In genomic region chr2:120914839-120915521, GRCh38 we compare ENCODE assay signal across 9 cellular contexts.
DNase-seq lines count a peak whose midpoint lies in the region; ATAC-seq and TF ChIP-seq lines count a peak whose summit lies in the region.
"Had no signal": no experiment of that assay in that cellular context is flagged by ENCODE, and none has a peak within 500 bp of the region (broad histone marks: within the 10 kb centered on the region; RNA-seq: fewer than 3 reads in every experiment).

No MANE protein-coding gene starts in this region.

- H3K4ac ChIP-seq in H9 (ENCODE audit: low read depth, low read length) = no peak overlapping the region

- H3T11ph ChIP-seq in H9 (ENCODE audit: low read length) = no peak overlapping the region

- H2BK120ac ChIP-seq in H9 (ENCODE audit: low read depth, low read length, poor library complexity, severe bottlenecking) = no peak overlapping the region

- peaks cover 24 to 30% of the 10 kb centered on the region in 2 experiments for H3K4me1 Mint-ChIP-seq in H9
- H3K4me1 Mint-ChIP-seq in naive thymus-derived CD8-positive, alpha-beta T cell = no peaks in the 10 kb centered on the region

- no peaks in the 10 kb centered on the region for H3K9me3 Mint-ChIP-seq in H9
- H3K9me3 Mint-ChIP-seq in naive thymus-derived CD8-positive, alpha-beta T cell = no peaks in the 10 kb centered on the region

- H2AK5ac ChIP-seq in H9 (ENCODE audit: insufficient read length, low read length) = no peak overlapping the region

- H3K79me2 ChIP-seq in H9 (ENCODE audit: insufficient read depth, low read length) = no peaks in the 10 kb centered on the region

- DNase-seq in H9 = no peak
- peak; percentile 46 for DNase-seq in astrocyte of the cerebellum (ENCODE audit: low read depth)
- peak; percentile 91 for DNase-seq in left ventricle myocardium superior
- no peak for DNase-seq in pons (ENCODE audit: low spot score)
- no peak for DNase-seq in naive thymus-derived CD8-positive, alpha-beta T cell
- no peak for DNase-seq in stimulated activated CD4-positive, alpha-beta T cell treated with anti-CD3 and anti-CD28 coated beads, Interleukin-4, amount 100 ng/mL, for 4 hours
- DNase-seq: WERI-Rb-1 had no signal

- intact Hi-C loops in left ventricle myocardium superior (cut with micrococcal nuclease) = no loop called here

- H3K9me3 ChIP-seq in H9 (ENCODE audit: control insufficient read depth, low read depth, low read length) = no peaks in the 10 kb centered on the region
- H3K9me3 ChIP-seq in skeletal muscle satellite cell (replicated peaks; ENCODE audit: low read length) = no peaks in the 10 kb centered on the region

- H3K36me3 ChIP-seq in skeletal muscle satellite cell (ENCODE audit: insufficient read depth, low read length) = no peaks in the 10 kb centered on the region
- H3K36me3 ChIP-seq: WERI-Rb-1 had no signal

- no peak overlapping the region for H4K91ac ChIP-seq in H9 (ENCODE audit: insufficient read length, low read depth, low read length)

- H3K79me1 ChIP-seq in H9 (ENCODE audit: insufficient read depth, low read depth, low read length, poor library complexity, severe bottlenecking) = no peaks in the 10 kb centered on the region

- no peak overlapping the region for H3K23ac ChIP-seq in H9 (ENCODE audit: insufficient read length, low read depth, low read length)

- H3K23me2 ChIP-seq in H9 (ENCODE audit: insufficient read length, low read depth, low read length, poor library complexity, severe bottlenecking) = no peaks in the 10 kb centered on the region

- H2BK5ac ChIP-seq in H9 (ENCODE audit: insufficient read length, low read length) = no peak overlapping the region

- no peak overlapping the region for H3K9ac ChIP-seq in H9 (ENCODE audit: extremely low read depth, insufficient read length, low read length)
- H3K9ac ChIP-seq in skeletal muscle satellite cell (ENCODE audit: low read depth, low read length) = peak overlapping the region; percentile 66

- no peak overlapping the region for H3K4me3 Mint-ChIP-seq in H9
- H3K4me3 Mint-ChIP-seq in naive thymus-derived CD8-positive, alpha-beta T cell = no peak overlapping the region

- H3K4me1 ChIP-seq in H9 (ENCODE audit: insufficient read depth, low read length) = peaks cover 8% of the 10 kb centered on the region
- H3K4me1 ChIP-seq in skeletal muscle satellite cell (ENCODE audit: control insufficient read depth, insufficient read depth, low read length) = peaks cover 86% of the 10 kb centered on the region

- H4K5ac ChIP-seq in H9 (ENCODE audit: insufficient read length, low read depth, low read length) = no peak overlapping the region

- H2BK20ac ChIP-seq in H9 (ENCODE audit: low read depth, low read length, poor library complexity, severe bottlenecking) = no peak overlapping the region

- no peak overlapping the region for H2AFZ ChIP-seq in H9 (ENCODE audit: low read length)

- no peak overlapping the region for H3K56ac ChIP-seq in H9 (ENCODE audit: insufficient read length, low read depth, low read length)

- H3K27me3 Mint-ChIP-seq in H9 (ENCODE audit: low read depth) = no peaks in the 10 kb centered on the region; the same call in 1 of the 2 replicates
- peaks cover 0 to 3% (median 0%) of the 10 kb centered on the region in 5 donors for H3K27me3 Mint-ChIP-seq in naive thymus-derived CD8-positive, alpha-beta T cell

- POLR2A ChIA-PET in naive thymus-derived CD8-positive, alpha-beta T cell (lab: Charles Lee) = no interaction called here

- H3K4me3 ChIP-seq in astrocyte of the cerebellum (ENCODE audit: low read depth, low read length) (no peak overlapping the region), skeletal muscle satellite cell (ENCODE audit: low read length) (peak overlapping the region; percentile 28)

- ATAC-seq in left ventricle myocardium superior = peak; percentile 89
- no peak for ATAC-seq in GM21717 (IDR thresholded peaks at IDR 0.05; ENCODE audit: unreplicated experiment)
- no peak for ATAC-seq in naive thymus-derived CD8-positive, alpha-beta T cell

- no peak overlapping the region for H3K27ac ChIP-seq in H9 (ENCODE audit: insufficient read length, low read depth, low read length)
- H3K27ac ChIP-seq: WERI-Rb-1 had no signal

- no peak for TF ChIP-seq CTCF in H9 (conservative IDR thresholded peaks at IDR 0.05)
- no peak for TF ChIP-seq CTCF in astrocyte of the cerebellum (IDR thresholded peaks at IDR 0.05; ENCODE audit: low read depth, low read length, missing control alignments)

- H3K36me3 Mint-ChIP-seq in H9 (ENCODE audit: insufficient read depth in 1 of 3, low read depth in 3 of 3) = no peaks in the 10 kb centered on the region; a peak in 2 of 7 replicates
- H3K36me3 Mint-ChIP-seq in naive thymus-derived CD8-positive, alpha-beta T cell = no peaks in the 10 kb centered on the region

- H4K8ac ChIP-seq in H9 (replicated peaks; ENCODE audit: insufficient read length, low read depth, low read length) = no peak overlapping the region

- no peak overlapping the region for H3K4me2 ChIP-seq in H9 (ENCODE audit: insufficient read depth, insufficient read length, low read length)
- H3K4me2 ChIP-seq in skeletal muscle satellite cell (ENCODE audit: low read length) = peak overlapping the region; percentile 56

- WGBS in H9 (ENCODE audit: extremely low coverage, insufficient read length, low lambda C conversion rate) = no CpG with 5 or more reads among the region's 17 CpGs

- peak overlapping the region in 1 of 3 experiments; percentile 44; a peak in 1 of 7 replicates for H3K27ac Mint-ChIP-seq in H9
- H3K27ac Mint-ChIP-seq in naive thymus-derived CD8-positive, alpha-beta T cell = no peak overlapping the region

- H2BK15ac ChIP-seq in H9 (ENCODE audit: low read depth, low read length) = no peak overlapping the region

- peak overlapping the region; percentile 30 for H3K18ac ChIP-seq in H9 (ENCODE audit: insufficient read length, low read depth, low read length)

- in situ Hi-C loops in astrocyte of the cerebellum (cut with HindIII; ENCODE audit: low sequenced_read_pairs) = no loop called here

- H3K14ac ChIP-seq in H9 (ENCODE audit: insufficient read depth, low read length) = peak overlapping the region; percentile 72; the same call in 1 of the 2 replicates

- H2BK12ac ChIP-seq in H9 (ENCODE audit: insufficient read length, low read depth, low read length) = no peak overlapping the region

- H3K27me3 ChIP-seq in H9 (ENCODE audit: insufficient read depth, low read length) (no peaks in the 10 kb centered on the region), skeletal muscle satellite cell (ENCODE audit: control insufficient read depth, insufficient read depth, low read length) (no peaks in the 10 kb centered on the region)

- H4K20me1 ChIP-seq in H9 (ENCODE audit: control insufficient read depth, insufficient read depth, insufficient read length) = no peaks in the 10 kb centered on the region

Comparison
In these comparisons a context has a peak if more than half of its experiments do, and no peak if none do; other contexts are left out.
1. DNase-seq: peak in astrocyte of the cerebellum (single experiment) and left ventricle myocardium superior (single experiment); none in H9 (single experiment), pons (single experiment), naive thymus-derived CD8-positive, alpha-beta T cell (0 of 10) and stimulated activated CD4-positive, alpha-beta T cell treated with anti-CD3 and anti-CD28 coated beads, Interleukin-4, amount 100 ng/mL, for 4 hours (0 of 2).